Comparison of ENCODE assay signal across 16 cellular contexts in genomic region chr14:64081174-64081746, GRCh38.
DNase-seq lines count a peak whose midpoint lies in the region; ATAC-seq and TF ChIP-seq lines count a peak whose summit lies in the region.
"Had no signal": no experiment of that assay in that cellular context is flagged by ENCODE, and none has a peak within 500 bp of the region (broad histone marks: within the 10 kb centered on the region; RNA-seq: fewer than 3 reads in every experiment).

No MANE protein-coding gene starts in this region.

- H3K27me3 Mint-ChIP-seq in activated naive CD8-positive, alpha-beta T cell treated with anti-CD3 and anti-CD28 coated beads, Interleukin-2, amount 50 U/mL, for 24 hours: no peaks in the 10 kb centered on the region
- H3K27me3 Mint-ChIP-seq in activated naive CD8-positive, alpha-beta T cell treated with anti-CD3 and anti-CD28 coated beads for 36 hours: no peaks in the 10 kb centered on the region
- H3K27me3 Mint-ChIP-seq: CD4-positive, CD25-positive, alpha-beta regulatory T cell; IgD-negative memory B cell had no signal

- peak; percentile 49 for ATAC-seq in activated naive CD8-positive, alpha-beta T cell treated with anti-CD3 and anti-CD28 coated beads, Interleukin-2, amount 50 U/mL, for 24 hours
- ATAC-seq in aorta (ENCODE audit: low FRiP score): no peak
- ATAC-seq in HG03342 (IDR thresholded peaks at IDR 0.05; ENCODE audit: unreplicated experiment): no peak
- ATAC-seq: GM12878 had no signal

- WGBS in aorta, 2 donors: 95 to 98% methylated on average over 3 of the region's 3 CpGs

- peaks cover 7% of the 10 kb centered on the region for H3K36me3 Mint-ChIP-seq in activated naive CD8-positive, alpha-beta T cell treated with anti-CD3 and anti-CD28 coated beads, Interleukin-2, amount 50 U/mL, for 24 hours (ENCODE audit: low read depth)
- H3K36me3 Mint-ChIP-seq in activated naive CD8-positive, alpha-beta T cell treated with anti-CD3 and anti-CD28 coated beads for 36 hours: peaks cover 15% of the 10 kb centered on the region

- H3K27me3 ChIP-seq in ascending aorta (no peaks in the 10 kb centered on the region), aorta (ENCODE audit: control insufficient read depth in 1 of 2, insufficient read depth in 2 of 2, low read length in 1 of 2) (no peaks in the 10 kb centered on the region)

- intact Hi-C loops in ascending aorta (cut with DNase I) (no loop called here), aorta (cut with DNase I) (loop anchor here in 1 of 2 donors (5.0 kb wide), 1 partner anchor 36 kb away; no protein-coding TSS in a partner anchor)

- peaks cover 15 to 27% of the 10 kb centered on the region in 2 donors for H3K36me3 ChIP-seq in ascending aorta
- peaks cover 5 to 9% of the 10 kb centered on the region in 2 donors for H3K36me3 ChIP-seq in aorta (ENCODE audit: control insufficient read depth in 1 of 2, insufficient read depth in 2 of 2, low read length in 1 of 2)

- H3K4me1 ChIP-seq in ascending aorta (peaks cover 4 to 16% of the 10 kb centered on the region in 2 donors), aorta (ENCODE audit: control insufficient read depth in 1 of 2, insufficient read depth in 2 of 2, low read length in 2 of 2) (peaks cover 5% of the 10 kb centered on the region in 2 donors)

- TF ChIP-seq CTCF in ascending aorta (IDR thresholded peaks at IDR 0.05): no peak

- H3K9me3 ChIP-seq in ascending aorta (no peaks in the 10 kb centered on the region), aorta (ENCODE audit: control insufficient read depth, low read length) (no peaks in the 10 kb centered on the region)

- H3K4me3 Mint-ChIP-seq in activated naive CD8-positive, alpha-beta T cell treated with anti-CD3 and anti-CD28 coated beads, Interleukin-2, amount 50 U/mL, for 24 hours: no peak overlapping the region
- H3K4me3 Mint-ChIP-seq in activated naive CD8-positive, alpha-beta T cell treated with anti-CD3 and anti-CD28 coated beads for 36 hours: no peak overlapping the region
- H3K4me3 Mint-ChIP-seq: CD4-positive, CD25-positive, alpha-beta regulatory T cell; H9; IgD-negative memory B cell had no signal

- H3K4me3 ChIP-seq in ascending aorta (no peak overlapping the region), aorta (ENCODE audit: low read length in 2 of 2) (no peak overlapping the region)
- H3K4me3 ChIP-seq: GM12878 had no signal

- DNase-seq in activated naive CD8-positive, alpha-beta T cell treated with anti-CD3 and anti-CD28 coated beads, Interleukin-2, amount 50 U/mL, for 24 hours: no peak
- DNase-seq in activated naive CD8-positive, alpha-beta T cell treated with anti-CD3 and anti-CD28 coated beads for 36 hours: no peak
- DNase-seq in ascending aorta (ENCODE audit: low spot score in 2 of 2): no peak
- DNase-seq in kidney tubule cell (ENCODE audit: low spot score): peak; percentile 53
- DNase-seq in aorta: no peak
- DNase-seq in SW 1271 (lab: John Stamatoyannopoulos, UW): no peak
- DNase-seq in HPDE6-E6E7 (ENCODE audit: extremely low spot score): no peak
- DNase-seq: AML-193; CD4-positive, CD25-positive, alpha-beta regulatory T cell; H9; NCI-H1436; NCI-H2081; NCI-H524 had no signal

- peak overlapping the region; percentile 85 to 88 for H3K27ac ChIP-seq in ascending aorta
- H3K27ac ChIP-seq in aorta (ENCODE audit: low read depth in 1 of 2, low read length in 2 of 2): peak overlapping the region; percentile 70 to 82

- H3K27ac Mint-ChIP-seq in activated naive CD8-positive, alpha-beta T cell treated with anti-CD3 and anti-CD28 coated beads, Interleukin-2, amount 50 U/mL, for 24 hours: no peak overlapping the region
- H3K27ac Mint-ChIP-seq in activated naive CD8-positive, alpha-beta T cell treated with anti-CD3 and anti-CD28 coated beads for 36 hours: no peak overlapping the region
- H3K27ac Mint-ChIP-seq: H9, IgD-negative memory B cell had no signal

- H3K4me1 Mint-ChIP-seq in activated naive CD8-positive, alpha-beta T cell treated with anti-CD3 and anti-CD28 coated beads, Interleukin-2, amount 50 U/mL, for 24 hours: no peaks in the 10 kb centered on the region
- H3K4me1 Mint-ChIP-seq in activated naive CD8-positive, alpha-beta T cell treated with anti-CD3 and anti-CD28 coated beads for 36 hours: no peaks in the 10 kb centered on the region
- H3K4me1 Mint-ChIP-seq: H9, IgD-negative memory B cell had no signal

- H3K9me3 Mint-ChIP-seq in activated naive CD8-positive, alpha-beta T cell treated with anti-CD3 and anti-CD28 coated beads, Interleukin-2, amount 50 U/mL, for 24 hours: no peaks in the 10 kb centered on the region
- H3K9me3 Mint-ChIP-seq in activated naive CD8-positive, alpha-beta T cell treated with anti-CD3 and anti-CD28 coated beads for 36 hours: no peaks in the 10 kb centered on the region
- H3K9me3 Mint-ChIP-seq: CD4-positive, CD25-positive, alpha-beta regulatory T cell; H9; IgD-negative memory B cell had no signal
